2 cellular contexts compared by ENCODE assay signal in the genomic region with DNA sequence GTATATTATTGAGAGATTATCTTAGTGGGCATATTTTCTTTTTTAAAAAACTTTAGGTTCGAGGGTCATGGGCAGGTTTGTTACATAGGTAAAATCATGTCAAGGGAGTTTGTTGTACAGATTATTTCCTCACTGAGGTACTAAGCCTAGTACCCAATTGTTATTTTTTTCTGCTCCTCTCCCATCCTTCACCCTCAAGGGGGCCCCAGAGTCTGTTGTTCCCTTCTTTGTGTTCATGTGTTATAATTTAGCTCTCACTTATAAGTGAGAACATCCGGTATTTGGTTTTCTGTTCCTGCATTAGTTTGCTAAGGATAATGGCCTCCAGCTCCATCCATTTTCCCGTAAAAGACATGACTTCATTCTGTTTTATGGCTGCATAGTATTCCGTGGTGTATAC.
TF ChIP-seq lines count a peak whose summit lies in the region.

No MANE protein-coding gene starts in this region.

TF ChIP-seq in Ishikawa, 13 proteins besides CTCF, POLR2A, EP300 and RAD21:
- no peak for TF ChIP-seq ZBTB7A (IDR thresholded peaks at IDR 0.05; ENCODE audit: low read depth)
- TF ChIP-seq EGR1 (IDR thresholded peaks at IDR 0.05): no peak
- no peak for TF ChIP-seq CREB1 (IDR thresholded peaks at IDR 0.05; ENCODE audit: low read depth)
- TF ChIP-seq TCF12 (IDR thresholded peaks at IDR 0.05; ENCODE audit: low read depth): no peak
- no peak for TF ChIP-seq NFIC (IDR thresholded peaks at IDR 0.05)
- no peak for TF ChIP-seq FOXM1 (IDR thresholded peaks at IDR 0.05; ENCODE audit: borderline replicate concordance, low read depth)
- TF ChIP-seq CEBPB (IDR thresholded peaks at IDR 0.05): no peak
- no peak for TF ChIP-seq MAX (IDR thresholded peaks at IDR 0.05)
- TF ChIP-seq, protein P1, sequence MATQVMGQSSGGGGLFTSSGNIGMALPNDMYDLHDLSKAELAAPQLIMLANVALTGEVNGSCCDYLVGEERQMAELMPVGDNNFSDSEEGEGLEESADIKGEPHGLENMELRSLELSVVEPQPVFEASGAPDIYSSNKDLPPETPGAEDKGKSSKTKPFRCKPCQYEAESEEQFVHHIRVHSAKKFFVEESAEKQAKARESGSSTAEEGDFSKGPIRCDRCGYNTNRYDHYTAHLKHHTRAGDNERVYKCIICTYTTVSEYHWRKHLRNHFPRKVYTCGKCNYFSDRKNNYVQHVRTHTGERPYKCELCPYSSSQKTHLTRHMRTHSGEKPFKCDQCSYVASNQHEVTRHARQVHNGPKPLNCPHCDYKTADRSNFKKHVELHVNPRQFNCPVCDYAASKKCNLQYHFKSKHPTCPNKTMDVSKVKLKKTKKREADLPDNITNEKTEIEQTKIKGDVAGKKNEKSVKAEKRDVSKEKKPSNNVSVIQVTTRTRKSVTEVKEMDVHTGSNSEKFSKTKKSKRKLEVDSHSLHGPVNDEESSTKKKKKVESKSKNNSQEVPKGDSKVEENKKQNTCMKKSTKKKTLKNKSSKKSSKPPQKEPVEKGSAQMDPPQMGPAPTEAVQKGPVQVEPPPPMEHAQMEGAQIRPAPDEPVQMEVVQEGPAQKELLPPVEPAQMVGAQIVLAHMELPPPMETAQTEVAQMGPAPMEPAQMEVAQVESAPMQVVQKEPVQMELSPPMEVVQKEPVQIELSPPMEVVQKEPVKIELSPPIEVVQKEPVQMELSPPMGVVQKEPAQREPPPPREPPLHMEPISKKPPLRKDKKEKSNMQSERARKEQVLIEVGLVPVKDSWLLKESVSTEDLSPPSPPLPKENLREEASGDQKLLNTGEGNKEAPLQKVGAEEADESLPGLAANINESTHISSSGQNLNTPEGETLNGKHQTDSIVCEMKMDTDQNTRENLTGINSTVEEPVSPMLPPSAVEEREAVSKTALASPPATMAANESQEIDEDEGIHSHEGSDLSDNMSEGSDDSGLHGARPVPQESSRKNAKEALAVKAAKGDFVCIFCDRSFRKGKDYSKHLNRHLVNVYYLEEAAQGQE (IDR thresholded peaks at IDR 0.05; ENCODE audit: low read depth): no peak
- no peak for TF ChIP-seq YY1 (IDR thresholded peaks at IDR 0.05; ENCODE audit: low read depth)
- TF ChIP-seq TAF1 (IDR thresholded peaks at IDR 0.05; ENCODE audit: low read depth): no peak
- TF ChIP-seq TEAD4 (IDR thresholded peaks at IDR 0.05): no peak
TF ChIP-seq in Ishikawa: peak in this region for 0.

TF ChIP-seq in H1, 55 proteins besides CTCF, POLR2A, EP300 and RAD21:
- no peak for TF ChIP-seq CTBP2 (IDR thresholded peaks at IDR 0.05; ENCODE audit: borderline replicate concordance, insufficient read depth, insufficient read length, low read length)
- TF ChIP-seq TAF1 (IDR thresholded peaks at IDR 0.05; ENCODE audit: low read depth, low read length): no peak
- TF ChIP-seq PHF8 (conservative IDR thresholded peaks at IDR 0.05; ENCODE audit: low read depth, low read length): no peak
- TF ChIP-seq CBX5 (IDR thresholded peaks at IDR 0.05; ENCODE audit: low read depth, low read length): no peak
- TF ChIP-seq GTF2F1 (IDR thresholded peaks at IDR 0.05; ENCODE audit: borderline replicate concordance, low read depth, low read length): no peak
